13 cellular contexts compared by ENCODE assay signal in genomic region chr5:159581502-159582249, GRCh38.
DNase-seq lines count a peak whose midpoint lies in the region; ATAC-seq and TF ChIP-seq lines count a peak whose summit lies in the region.
"Had no signal": no experiment of that assay in that cellular context is flagged by ENCODE, and none has a peak within 500 bp of the region (broad histone marks: within the 10 kb centered on the region; RNA-seq: fewer than 3 reads in every experiment).

No MANE protein-coding gene starts in this region.

- H3K4me3 ChIP-seq in PC-3 (ENCODE audit: low read length): no peak overlapping the region
- H3K4me3 ChIP-seq in fibroblast of pulmonary artery (replicated peaks; ENCODE audit: low read depth, low read length): no peak overlapping the region
- H3K4me3 ChIP-seq: HAP-1, sigmoid colon, tibial artery had no signal

- peak overlapping the region; percentile 66 for H3K4me2 ChIP-seq in PC-3 (ENCODE audit: low read length)

- ATAC-seq in PC-3: peak; percentile 73
- no peak for ATAC-seq in GM18873 (IDR thresholded peaks at IDR 0.05; ENCODE audit: low FRiP score, unreplicated experiment)
- no peak for ATAC-seq in activated naive CD4-positive, alpha-beta T cell treated with anti-CD3 and anti-CD28 coated beads, Interleukin-2, amount 50 U/mL, for 72 hours

- H3K9me2 ChIP-seq in PC-3 (replicated peaks; ENCODE audit: low read length): no peaks in the 10 kb centered on the region

- TF ChIP-seq CTCF in PC-3 (conservative IDR thresholded peaks at IDR 0.05; ENCODE audit: low read depth, low read length) (peak; percentile 26; the same call in 1 of the 2 replicates), fibroblast of pulmonary artery (IDR thresholded peaks at IDR 0.05; ENCODE audit: low read length, missing control alignments) (peak; percentile 31)

- CTCF ChIA-PET in PC-3 (lab: Charles Lee): interaction anchor here (0.6 kb wide), 2 partner anchors 406 to 1833 kb away, joined by 4 to 6 read pairs; no protein-coding TSS in a partner anchor

- H3K9ac ChIP-seq in PC-3 (ENCODE audit: low read length): no peak overlapping the region

- H3K79me2 ChIP-seq in PC-3 (ENCODE audit: low read length): no peaks in the 10 kb centered on the region

- peaks cover 0 to 5% of the 10 kb centered on the region in 2 donors for H3K36me3 Mint-ChIP-seq in activated naive CD4-positive, alpha-beta T cell treated with anti-CD3 and anti-CD28 coated beads, Interleukin-2, amount 50 U/mL, for 72 hours

- POLR2A ChIA-PET in PC-3 (lab: Charles Lee; ENCODE audit: unreplicated experiment): no interaction called here

- H4K20me1 ChIP-seq in PC-3 (ENCODE audit: low read length): no peaks in the 10 kb centered on the region

- peak; percentile 97 for DNase-seq in A172 (ENCODE audit: low spot score)
- DNase-seq in GM04503 (ENCODE audit: low read depth): peak; percentile 64
- peak; percentile 95 for DNase-seq in PC-3
- DNase-seq in fibroblast of pulmonary artery (ENCODE audit: low read depth): peak; percentile 82
- DNase-seq in activated naive CD4-positive, alpha-beta T cell treated with anti-CD3 and anti-CD28 coated beads, Interleukin-2, amount 50 U/mL, for 72 hours (ENCODE audit: low spot score in 2 of 2): no peak
- no peak for DNase-seq in NCI-H2107 (lab: John Stamatoyannopoulos, UW)
- no peak for DNase-seq in activated CD4-positive, alpha-beta T cell treated with anti-CD3 and anti-CD28 coated beads, Interleukin-2, amount 50 U/mL, for 48 hours
- DNase-seq: activated T-cell treated with anti-CD3 and anti-CD28 coated beads for 4 hours, NCI-H524 treated with DMSO at 0.1 percent for 48 hours, sigmoid colon, tibial artery had no signal

- H3K27me3 ChIP-seq in PC-3 (ENCODE audit: low read length): no peaks in the 10 kb centered on the region
- H3K27me3 ChIP-seq: sigmoid colon, tibial artery had no signal

- no peak overlapping the region for H3K27ac Mint-ChIP-seq in activated naive CD4-positive, alpha-beta T cell treated with anti-CD3 and anti-CD28 coated beads, Interleukin-2, amount 50 U/mL, for 72 hours

- H2AFZ ChIP-seq in PC-3 (ENCODE audit: low read length): no peak overlapping the region

- H3K27ac ChIP-seq in PC-3 (ENCODE audit: low read length): peak overlapping the region; percentile 80
- H3K27ac ChIP-seq: sigmoid colon, tibial artery had no signal

- peaks cover 4% of the 10 kb centered on the region for H3F3A ChIP-seq in PC-3 (ENCODE audit: low read length, unreplicated experiment)

- H3K4me1 ChIP-seq in PC-3 (ENCODE audit: insufficient read depth, low read length): peaks cover 31% of the 10 kb centered on the region
- H3K4me1 ChIP-seq: HAP-1, sigmoid colon, tibial artery had no signal

- H3K9me3 ChIP-seq in PC-3 (ENCODE audit: low read length): no peaks in the 10 kb centered on the region
- H3K9me3 ChIP-seq: HAP-1, sigmoid colon, tibial artery had no signal

- peaks cover 0 to 3% of the 10 kb centered on the region in 2 donors for H3K9me3 Mint-ChIP-seq in activated naive CD4-positive, alpha-beta T cell treated with anti-CD3 and anti-CD28 coated beads, Interleukin-2, amount 50 U/mL, for 72 hours

- no peaks in the 10 kb centered on the region for H3K36me3 ChIP-seq in PC-3 (ENCODE audit: low read depth, low read length)
- H3K36me3 ChIP-seq: HAP-1, sigmoid colon, tibial artery had no signal

- BruUV-seq in PC-3 (replicated peaks; lab: Mats Ljungman, UMichigan): no TSS peak

- intact Hi-C loops in PC-3 (cut with micrococcal nuclease): loop anchor here (2.0 to 5.0 kb wide), 4 partner anchors 64 to 406 kb away; partner anchors contain the start of gene ADRA1B

Comparison
In these comparisons a context has a peak if more than half of its experiments do, and no peak if none do; other contexts are left out.
1. DNase-seq: peak in A172 (single experiment), GM04503 (single experiment), PC-3 (single experiment) and fibroblast of pulmonary artery (single experiment); none in activated naive CD4-positive, alpha-beta T cell treated with anti-CD3 and anti-CD28 coated beads, Interleukin-2, amount 50 U/mL, for 72 hours (0 of 2), NCI-H2107 (single experiment) and activated CD4-positive, alpha-beta T cell treated with anti-CD3 and anti-CD28 coated beads, Interleukin-2, amount 50 U/mL, for 48 hours (0 of 2).